In genomic region chr1:206935491-206936067, GRCh38 we compare ENCODE assay signal across 1 cellular context.
TF ChIP-seq lines count a peak whose summit lies in the region.

No MANE protein-coding gene starts in this region.

TF ChIP-seq in K562, 482 proteins besides CTCF, POLR2A, EP300 and RAD21 (continued from another document):
- TF ChIP-seq, protein P1, sequence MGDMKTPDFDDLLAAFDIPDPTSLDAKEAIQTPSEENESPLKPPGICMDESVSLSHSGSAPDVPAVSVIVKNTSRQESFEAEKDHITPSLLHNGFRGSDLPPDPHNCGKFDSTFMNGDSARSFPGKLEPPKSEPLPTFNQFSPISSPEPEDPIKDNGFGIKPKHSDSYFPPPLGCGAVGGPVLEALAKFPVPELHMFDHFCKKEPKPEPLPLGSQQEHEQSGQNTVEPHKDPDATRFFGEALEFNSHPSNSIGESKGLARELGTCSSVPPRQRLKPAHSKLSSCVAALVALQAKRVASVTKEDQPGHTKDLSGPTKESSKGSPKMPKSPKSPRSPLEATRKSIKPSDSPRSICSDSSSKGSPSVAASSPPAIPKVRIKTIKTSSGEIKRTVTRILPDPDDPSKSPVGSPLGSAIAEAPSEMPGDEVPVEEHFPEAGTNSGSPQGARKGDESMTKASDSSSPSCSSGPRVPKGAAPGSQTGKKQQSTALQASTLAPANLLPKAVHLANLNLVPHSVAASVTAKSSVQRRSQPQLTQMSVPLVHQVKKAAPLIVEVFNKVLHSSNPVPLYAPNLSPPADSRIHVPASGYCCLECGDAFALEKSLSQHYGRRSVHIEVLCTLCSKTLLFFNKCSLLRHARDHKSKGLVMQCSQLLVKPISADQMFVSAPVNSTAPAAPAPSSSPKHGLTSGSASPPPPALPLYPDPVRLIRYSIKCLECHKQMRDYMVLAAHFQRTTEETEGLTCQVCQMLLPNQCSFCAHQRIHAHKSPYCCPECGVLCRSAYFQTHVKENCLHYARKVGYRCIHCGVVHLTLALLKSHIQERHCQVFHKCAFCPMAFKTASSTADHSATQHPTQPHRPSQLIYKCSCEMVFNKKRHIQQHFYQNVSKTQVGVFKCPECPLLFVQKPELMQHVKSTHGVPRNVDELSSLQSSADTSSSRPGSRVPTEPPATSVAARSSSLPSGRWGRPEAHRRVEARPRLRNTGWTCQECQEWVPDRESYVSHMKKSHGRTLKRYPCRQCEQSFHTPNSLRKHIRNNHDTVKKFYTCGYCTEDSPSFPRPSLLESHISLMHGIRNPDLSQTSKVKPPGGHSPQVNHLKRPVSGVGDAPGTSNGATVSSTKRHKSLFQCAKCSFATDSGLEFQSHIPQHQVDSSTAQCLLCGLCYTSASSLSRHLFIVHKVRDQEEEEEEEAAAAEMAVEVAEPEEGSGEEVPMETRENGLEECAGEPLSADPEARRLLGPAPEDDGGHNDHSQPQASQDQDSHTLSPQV (IDR thresholded peaks at IDR 0.05): peak; percentile 56
- TF ChIP-seq, protein P2, sequence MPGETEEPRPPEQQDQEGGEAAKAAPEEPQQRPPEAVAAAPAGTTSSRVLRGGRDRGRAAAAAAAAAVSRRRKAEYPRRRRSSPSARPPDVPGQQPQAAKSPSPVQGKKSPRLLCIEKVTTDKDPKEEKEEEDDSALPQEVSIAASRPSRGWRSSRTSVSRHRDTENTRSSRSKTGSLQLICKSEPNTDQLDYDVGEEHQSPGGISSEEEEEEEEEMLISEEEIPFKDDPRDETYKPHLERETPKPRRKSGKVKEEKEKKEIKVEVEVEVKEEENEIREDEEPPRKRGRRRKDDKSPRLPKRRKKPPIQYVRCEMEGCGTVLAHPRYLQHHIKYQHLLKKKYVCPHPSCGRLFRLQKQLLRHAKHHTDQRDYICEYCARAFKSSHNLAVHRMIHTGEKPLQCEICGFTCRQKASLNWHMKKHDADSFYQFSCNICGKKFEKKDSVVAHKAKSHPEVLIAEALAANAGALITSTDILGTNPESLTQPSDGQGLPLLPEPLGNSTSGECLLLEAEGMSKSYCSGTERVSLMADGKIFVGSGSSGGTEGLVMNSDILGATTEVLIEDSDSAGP (CRISPR knock-in tag; IDR thresholded peaks at IDR 0.05): peak; percentile 65; the same call in 1 of the 2 replicates
